ENCODE assay signal across 8 cellular contexts in the genomic region with DNA sequence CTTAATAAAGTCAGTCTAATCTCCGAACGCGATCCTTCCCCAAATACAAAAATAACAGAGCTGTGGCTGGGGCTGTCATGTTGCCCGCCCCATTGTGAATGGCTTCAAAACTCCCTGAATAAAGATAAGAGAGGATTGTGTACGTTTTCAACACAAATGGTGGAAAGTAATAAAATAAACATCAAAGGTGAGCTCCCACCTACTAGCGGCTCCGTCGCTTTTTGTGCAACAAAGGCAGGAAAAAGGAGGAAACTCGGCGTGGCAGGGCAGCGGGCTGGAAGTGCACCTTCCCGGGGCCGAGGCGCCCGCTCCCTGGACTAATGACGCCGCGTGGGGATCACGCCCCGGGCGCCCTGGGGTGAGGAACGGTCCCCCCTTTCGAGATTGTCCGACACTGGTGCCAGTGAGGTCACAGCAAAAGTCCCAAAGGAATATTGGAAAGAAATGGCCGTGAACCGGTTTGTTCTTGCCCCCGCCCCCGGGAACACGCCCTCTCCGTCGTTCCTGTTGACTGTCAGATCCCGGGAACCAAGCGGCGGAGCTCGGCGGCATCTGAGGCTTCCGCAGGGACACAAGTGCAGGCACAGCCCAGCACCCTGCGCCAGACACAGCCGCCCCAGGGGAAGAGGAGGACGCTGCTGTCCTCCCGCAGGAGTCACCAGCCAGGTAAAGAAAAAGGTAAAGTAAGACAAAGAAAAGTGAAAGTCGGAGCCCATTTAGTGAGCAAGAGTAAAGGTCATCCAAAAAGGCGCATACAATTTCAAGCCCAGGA. TPM values are rescaled to one million over a fixed set of nuclear protein-coding genes. Genes with fewer than 3 reads are reported as not detected.
DNase-seq lines count a peak whose midpoint lies in the region; ATAC-seq, FAIRE-seq and TF ChIP-seq lines count a peak whose summit lies in the region.

No MANE protein-coding gene starts in this region.

- H3K4me3 ChIP-seq in BLaER1 treated with 17β-estradiol and CSF1 and Interleukin-3, amounts not matched to agents 10 nM and 100 nM: peak overlapping the region; percentile 41 to 66 (median 52); a peak in 19 of 20 replicates

- ATAC-seq in GM18909 (IDR thresholded peaks at IDR 0.05; ENCODE audit: poor library complexity, unreplicated experiment) (no peak), HG03378 (IDR thresholded peaks at IDR 0.05; ENCODE audit: unreplicated experiment) (no peak)

- TF ChIP-seq POLR2A in H54 (IDR thresholded peaks at IDR 0.05; ENCODE audit: low read depth, low read length): no peak

- no peak overlapping the region for H3K9ac ChIP-seq in BLaER1 treated with 17β-estradiol and CSF1 and Interleukin-3, amounts not matched to agents 10 nM and 100 nM

- TF ChIP-seq CTCF in endothelial cell (IDR thresholded peaks at IDR 0.05; ENCODE audit: unreplicated experiment) (no peak), nephron progenitor cell (IDR thresholded peaks at IDR 0.05) (no peak)

- H3K4me1 ChIP-seq in BLaER1 treated with 17β-estradiol and CSF1 and Interleukin-3, amounts not matched to agents 10 nM and 100 nM: peaks cover 0 to 16% (median 9%) of the 10 kb centered on the region in 10 experiments; a peak in 7 of 20 replicates

- H3K36me3 ChIP-seq in BLaER1 treated with 17β-estradiol and CSF1 and Interleukin-3, amounts not matched to agents 10 nM and 100 nM: no peaks in the 10 kb centered on the region

- peak overlapping the region; percentile 48 to 85 (median 68) for H3K4me2 ChIP-seq in BLaER1 treated with 17β-estradiol and CSF1 and Interleukin-3, amounts not matched to agents 10 nM and 100 nM

- H3K27ac Mint-ChIP-seq in endothelial cell (ENCODE audit: unreplicated experiment) (peak overlapping the region; percentile 83), nephron progenitor cell (no peak overlapping the region)

- peak; percentile 27 for DNase-seq in NCI-H1105 (lab: John Stamatoyannopoulos, UW)
- peak; percentile 57 for DNase-seq in endothelial cell (ENCODE audit: low spot score)
- DNase-seq in nephron progenitor cell: peak; percentile 56
- no peak for DNase-seq in HUDEP-2 (lab: John Stamatoyannopoulos, UW; ENCODE audit: unreplicated experiment in 76 of 76)
- DNase-seq in H54 (ENCODE audit: insufficient read length, low spot score): no peak

- peaks cover 85 to 92% (median 87%) of the 10 kb centered on the region in 11 experiments for H3K27me3 ChIP-seq in BLaER1 treated with 17β-estradiol and CSF1 and Interleukin-3, amounts not matched to agents 10 nM and 100 nM

- H3K27me3 Mint-ChIP-seq in endothelial cell (ENCODE audit: unreplicated experiment): peaks cover 21% of the 10 kb centered on the region
- peaks cover 97% of the 10 kb centered on the region for H3K27me3 Mint-ChIP-seq in nephron progenitor cell (ENCODE audit: low read depth, poor library complexity)

- H4K20me1 ChIP-seq in BLaER1 treated with 17β-estradiol and CSF1 and Interleukin-3, amounts not matched to agents 10 nM and 100 nM: peaks cover 0 to 35% (median 5%) of the 10 kb centered on the region in 11 experiments; a peak in 10 of 22 replicates

- H3K4me3 Mint-ChIP-seq in endothelial cell (ENCODE audit: unreplicated experiment): peak overlapping the region; percentile 96
- H3K4me3 Mint-ChIP-seq in nephron progenitor cell: peak overlapping the region; percentile 77

- no peaks in the 10 kb centered on the region for H3K9me3 Mint-ChIP-seq in endothelial cell (ENCODE audit: unreplicated experiment)
- H3K9me3 Mint-ChIP-seq in nephron progenitor cell: peaks cover 11% of the 10 kb centered on the region

- H3K4me1 Mint-ChIP-seq in endothelial cell (ENCODE audit: unreplicated experiment) (peaks cover 21% of the 10 kb centered on the region), nephron progenitor cell (peaks cover 21% of the 10 kb centered on the region)

- H3K9me3 ChIP-seq in BLaER1 treated with 17β-estradiol and CSF1 and Interleukin-3, amounts not matched to agents 10 nM and 100 nM (replicated peaks in 1 of 11): peaks cover 30 to 51% (median 41%) of the 10 kb centered on the region in 11 experiments

- H3K27ac ChIP-seq in BLaER1 treated with 17β-estradiol and CSF1 and Interleukin-3, amounts not matched to agents 10 nM and 100 nM: no peak overlapping the region

- no peaks in the 10 kb centered on the region for H3K36me3 Mint-ChIP-seq in endothelial cell (ENCODE audit: low read depth, unreplicated experiment)
- H3K36me3 Mint-ChIP-seq in nephron progenitor cell (ENCODE audit: low read depth): no peaks in the 10 kb centered on the region

- no peak for FAIRE-seq in H54 (lab: Jason Lieb, UNC)

RNA-seq across cellular contexts. Expression of a gene that starts 1.1 kb away (rescaled TPM):
- 0.67 TPM for total RNA-seq in endothelial cell (ENCODE audit: unreplicated experiment)

Comparison
In these comparisons a context has a peak if more than half of its experiments do, and no peak if none do; other contexts are left out.
1. DNase-seq: peak in NCI-H1105 (single experiment), endothelial cell (single experiment) and nephron progenitor cell (single experiment); none in HUDEP-2 (0 of 76) and H54 (single experiment).